Comparison of ENCODE assay signal across 1 cellular context in the genomic region with DNA sequence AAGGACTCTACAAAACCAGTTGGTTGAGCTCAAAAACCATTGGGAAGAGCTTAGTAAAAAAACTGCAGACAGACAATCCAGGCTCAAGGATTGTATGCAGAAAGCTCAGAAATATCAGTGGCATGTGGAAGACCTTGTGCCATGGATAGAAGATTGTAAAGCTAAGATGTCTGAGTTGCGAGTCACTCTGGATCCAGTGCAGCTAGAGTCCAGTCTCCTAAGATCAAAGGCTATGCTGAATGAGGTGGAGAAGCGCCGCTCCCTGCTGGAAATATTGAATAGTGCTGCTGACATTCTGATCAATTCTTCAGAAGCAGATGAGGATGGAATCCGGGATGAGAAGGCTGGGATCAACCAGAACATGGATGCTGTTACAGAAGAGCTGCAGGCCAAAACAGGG.
A peak's percentile ranks its signal among the peaks of the same experiment; 100 is the strongest.
TF ChIP-seq lines count a peak whose summit lies in the region.

No MANE protein-coding gene starts in this region.

TF ChIP-seq in HepG2, 621 proteins besides CTCF, POLR2A, EP300 and RAD21 (continued from another document and continues in another):
- TF ChIP-seq, protein P1, sequence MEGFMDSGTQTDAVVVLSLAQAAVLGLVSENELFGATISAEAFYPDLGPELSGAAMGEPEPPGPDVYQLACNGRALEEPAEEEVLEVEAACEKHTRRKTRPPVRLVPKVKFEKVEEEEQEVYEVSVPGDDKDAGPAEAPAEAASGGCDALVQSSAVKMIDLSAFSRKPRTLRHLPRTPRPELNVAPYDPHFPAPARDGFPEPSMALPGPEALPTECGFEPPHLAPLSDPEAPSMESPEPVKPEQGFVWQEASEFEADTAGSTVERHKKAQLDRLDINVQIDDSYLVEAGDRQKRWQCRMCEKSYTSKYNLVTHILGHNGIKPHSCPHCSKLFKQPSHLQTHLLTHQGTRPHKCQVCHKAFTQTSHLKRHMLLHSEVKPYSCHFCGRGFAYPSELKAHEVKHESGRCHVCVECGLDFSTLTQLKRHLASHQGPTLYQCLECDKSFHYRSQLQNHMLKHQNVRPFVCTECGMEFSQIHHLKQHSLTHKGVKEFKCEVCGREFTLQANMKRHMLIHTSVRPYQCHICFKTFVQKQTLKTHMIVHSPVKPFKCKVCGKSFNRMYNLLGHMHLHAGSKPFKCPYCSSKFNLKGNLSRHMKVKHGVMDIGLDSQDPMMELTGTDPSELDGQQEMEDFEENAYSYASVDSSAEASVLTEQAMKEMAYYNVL (CRISPR knock-in tag; IDR thresholded peaks at IDR 0.05; ENCODE audit: borderline replicate concordance): no peak
- TF ChIP-seq, protein P2, sequence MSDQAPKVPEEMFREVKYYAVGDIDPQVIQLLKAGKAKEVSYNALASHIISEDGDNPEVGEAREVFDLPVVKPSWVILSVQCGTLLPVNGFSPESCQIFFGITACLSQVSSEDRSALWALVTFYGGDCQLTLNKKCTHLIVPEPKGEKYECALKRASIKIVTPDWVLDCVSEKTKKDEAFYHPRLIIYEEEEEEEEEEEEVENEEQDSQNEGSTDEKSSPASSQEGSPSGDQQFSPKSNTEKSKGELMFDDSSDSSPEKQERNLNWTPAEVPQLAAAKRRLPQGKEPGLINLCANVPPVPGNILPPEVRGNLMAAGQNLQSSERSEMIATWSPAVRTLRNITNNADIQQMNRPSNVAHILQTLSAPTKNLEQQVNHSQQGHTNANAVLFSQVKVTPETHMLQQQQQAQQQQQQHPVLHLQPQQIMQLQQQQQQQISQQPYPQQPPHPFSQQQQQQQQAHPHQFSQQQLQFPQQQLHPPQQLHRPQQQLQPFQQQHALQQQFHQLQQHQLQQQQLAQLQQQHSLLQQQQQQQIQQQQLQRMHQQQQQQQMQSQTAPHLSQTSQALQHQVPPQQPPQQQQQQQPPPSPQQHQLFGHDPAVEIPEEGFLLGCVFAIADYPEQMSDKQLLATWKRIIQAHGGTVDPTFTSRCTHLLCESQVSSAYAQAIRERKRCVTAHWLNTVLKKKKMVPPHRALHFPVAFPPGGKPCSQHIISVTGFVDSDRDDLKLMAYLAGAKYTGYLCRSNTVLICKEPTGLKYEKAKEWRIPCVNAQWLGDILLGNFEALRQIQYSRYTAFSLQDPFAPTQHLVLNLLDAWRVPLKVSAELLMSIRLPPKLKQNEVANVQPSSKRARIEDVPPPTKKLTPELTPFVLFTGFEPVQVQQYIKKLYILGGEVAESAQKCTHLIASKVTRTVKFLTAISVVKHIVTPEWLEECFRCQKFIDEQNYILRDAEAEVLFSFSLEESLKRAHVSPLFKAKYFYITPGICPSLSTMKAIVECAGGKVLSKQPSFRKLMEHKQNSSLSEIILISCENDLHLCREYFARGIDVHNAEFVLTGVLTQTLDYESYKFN (CRISPR knock-in tag; conservative IDR thresholded peaks at IDR 0.05): peak; percentile 42; the same call in 1 of the 2 replicates
- no peak for TF ChIP-seq HOXD1 (CRISPR knock-in tag; IDR thresholded peaks at IDR 0.05)
- TF ChIP-seq, protein P3, sequence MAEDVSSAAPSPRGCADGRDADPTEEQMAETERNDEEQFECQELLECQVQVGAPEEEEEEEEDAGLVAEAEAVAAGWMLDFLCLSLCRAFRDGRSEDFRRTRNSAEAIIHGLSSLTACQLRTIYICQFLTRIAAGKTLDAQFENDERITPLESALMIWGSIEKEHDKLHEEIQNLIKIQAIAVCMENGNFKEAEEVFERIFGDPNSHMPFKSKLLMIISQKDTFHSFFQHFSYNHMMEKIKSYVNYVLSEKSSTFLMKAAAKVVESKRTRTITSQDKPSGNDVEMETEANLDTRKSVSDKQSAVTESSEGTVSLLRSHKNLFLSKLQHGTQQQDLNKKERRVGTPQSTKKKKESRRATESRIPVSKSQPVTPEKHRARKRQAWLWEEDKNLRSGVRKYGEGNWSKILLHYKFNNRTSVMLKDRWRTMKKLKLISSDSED (CRISPR knock-in tag; IDR thresholded peaks at IDR 0.05): no peak
- TF ChIP-seq STAG1 (CRISPR knock-in tag; IDR thresholded peaks at IDR 0.05): peak; percentile 67
- no peak for TF ChIP-seq NCOR1 (IDR thresholded peaks at IDR 0.05; ENCODE audit: borderline replicate concordance, low read length)
- no peak for TF ChIP-seq CHD4 (IDR thresholded peaks at IDR 0.05; ENCODE audit: borderline replicate concordance, low read length)
- no peak for TF ChIP-seq ZNF678 (CRISPR knock-in tag; IDR thresholded peaks at IDR 0.05)
- TF ChIP-seq ZNF382 (CRISPR knock-in tag; IDR thresholded peaks at IDR 0.05; ENCODE audit: borderline replicate concordance): no peak
- no peak for TF ChIP-seq NAIF1 (CRISPR knock-in tag; IDR thresholded peaks at IDR 0.05; ENCODE audit: borderline replicate concordance)
- 0 out of 2 replicates have a peak, but pooled peaks have one; percentile 5 for TF ChIP-seq MAFF (IDR thresholded peaks at IDR 0.05; ENCODE audit: low read depth, low read length)
- TF ChIP-seq SNRNP70 (IDR thresholded peaks at IDR 0.05; ENCODE audit: low read depth, low read length): no peak
- TF ChIP-seq, protein P4, sequence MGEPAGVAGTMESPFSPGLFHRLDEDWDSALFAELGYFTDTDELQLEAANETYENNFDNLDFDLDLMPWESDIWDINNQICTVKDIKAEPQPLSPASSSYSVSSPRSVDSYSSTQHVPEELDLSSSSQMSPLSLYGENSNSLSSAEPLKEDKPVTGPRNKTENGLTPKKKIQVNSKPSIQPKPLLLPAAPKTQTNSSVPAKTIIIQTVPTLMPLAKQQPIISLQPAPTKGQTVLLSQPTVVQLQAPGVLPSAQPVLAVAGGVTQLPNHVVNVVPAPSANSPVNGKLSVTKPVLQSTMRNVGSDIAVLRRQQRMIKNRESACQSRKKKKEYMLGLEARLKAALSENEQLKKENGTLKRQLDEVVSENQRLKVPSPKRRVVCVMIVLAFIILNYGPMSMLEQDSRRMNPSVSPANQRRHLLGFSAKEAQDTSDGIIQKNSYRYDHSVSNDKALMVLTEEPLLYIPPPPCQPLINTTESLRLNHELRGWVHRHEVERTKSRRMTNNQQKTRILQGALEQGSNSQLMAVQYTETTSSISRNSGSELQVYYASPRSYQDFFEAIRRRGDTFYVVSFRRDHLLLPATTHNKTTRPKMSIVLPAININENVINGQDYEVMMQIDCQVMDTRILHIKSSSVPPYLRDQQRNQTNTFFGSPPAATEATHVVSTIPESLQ (CRISPR knock-in tag; conservative IDR thresholded peaks at IDR 0.05): no peak
- TF ChIP-seq, protein P5, sequence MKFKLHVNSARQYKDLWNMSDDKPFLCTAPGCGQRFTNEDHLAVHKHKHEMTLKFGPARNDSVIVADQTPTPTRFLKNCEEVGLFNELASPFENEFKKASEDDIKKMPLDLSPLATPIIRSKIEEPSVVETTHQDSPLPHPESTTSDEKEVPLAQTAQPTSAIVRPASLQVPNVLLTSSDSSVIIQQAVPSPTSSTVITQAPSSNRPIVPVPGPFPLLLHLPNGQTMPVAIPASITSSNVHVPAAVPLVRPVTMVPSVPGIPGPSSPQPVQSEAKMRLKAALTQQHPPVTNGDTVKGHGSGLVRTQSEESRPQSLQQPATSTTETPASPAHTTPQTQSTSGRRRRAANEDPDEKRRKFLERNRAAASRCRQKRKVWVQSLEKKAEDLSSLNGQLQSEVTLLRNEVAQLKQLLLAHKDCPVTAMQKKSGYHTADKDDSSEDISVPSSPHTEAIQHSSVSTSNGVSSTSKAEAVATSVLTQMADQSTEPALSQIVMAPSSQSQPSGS (CRISPR knock-in tag; IDR thresholded peaks at IDR 0.05): no peak
- TF ChIP-seq, protein P6, sequence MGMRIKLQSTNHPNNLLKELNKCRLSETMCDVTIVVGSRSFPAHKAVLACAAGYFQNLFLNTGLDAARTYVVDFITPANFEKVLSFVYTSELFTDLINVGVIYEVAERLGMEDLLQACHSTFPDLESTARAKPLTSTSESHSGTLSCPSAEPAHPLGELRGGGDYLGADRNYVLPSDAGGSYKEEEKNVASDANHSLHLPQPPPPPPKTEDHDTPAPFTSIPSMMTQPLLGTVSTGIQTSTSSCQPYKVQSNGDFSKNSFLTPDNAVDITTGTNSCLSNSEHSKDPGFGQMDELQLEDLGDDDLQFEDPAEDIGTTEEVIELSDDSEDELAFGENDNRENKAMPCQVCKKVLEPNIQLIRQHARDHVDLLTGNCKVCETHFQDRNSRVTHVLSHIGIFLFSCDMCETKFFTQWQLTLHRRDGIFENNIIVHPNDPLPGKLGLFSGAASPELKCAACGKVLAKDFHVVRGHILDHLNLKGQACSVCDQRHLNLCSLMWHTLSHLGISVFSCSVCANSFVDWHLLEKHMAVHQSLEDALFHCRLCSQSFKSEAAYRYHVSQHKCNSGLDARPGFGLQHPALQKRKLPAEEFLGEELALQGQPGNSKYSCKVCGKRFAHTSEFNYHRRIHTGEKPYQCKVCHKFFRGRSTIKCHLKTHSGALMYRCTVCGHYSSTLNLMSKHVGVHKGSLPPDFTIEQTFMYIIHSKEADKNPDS (CRISPR knock-in tag; IDR thresholded peaks at IDR 0.05): no peak
- TF ChIP-seq, protein P7, sequence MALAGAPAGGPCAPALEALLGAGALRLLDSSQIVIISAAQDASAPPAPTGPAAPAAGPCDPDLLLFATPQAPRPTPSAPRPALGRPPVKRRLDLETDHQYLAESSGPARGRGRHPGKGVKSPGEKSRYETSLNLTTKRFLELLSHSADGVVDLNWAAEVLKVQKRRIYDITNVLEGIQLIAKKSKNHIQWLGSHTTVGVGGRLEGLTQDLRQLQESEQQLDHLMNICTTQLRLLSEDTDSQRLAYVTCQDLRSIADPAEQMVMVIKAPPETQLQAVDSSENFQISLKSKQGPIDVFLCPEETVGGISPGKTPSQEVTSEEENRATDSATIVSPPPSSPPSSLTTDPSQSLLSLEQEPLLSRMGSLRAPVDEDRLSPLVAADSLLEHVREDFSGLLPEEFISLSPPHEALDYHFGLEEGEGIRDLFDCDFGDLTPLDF (CRISPR knock-in tag; IDR thresholded peaks at IDR 0.05): no peak
- TF ChIP-seq ZSCAN25 (CRISPR knock-in tag; IDR thresholded peaks at IDR 0.05): no peak
- TF ChIP-seq, protein P8, sequence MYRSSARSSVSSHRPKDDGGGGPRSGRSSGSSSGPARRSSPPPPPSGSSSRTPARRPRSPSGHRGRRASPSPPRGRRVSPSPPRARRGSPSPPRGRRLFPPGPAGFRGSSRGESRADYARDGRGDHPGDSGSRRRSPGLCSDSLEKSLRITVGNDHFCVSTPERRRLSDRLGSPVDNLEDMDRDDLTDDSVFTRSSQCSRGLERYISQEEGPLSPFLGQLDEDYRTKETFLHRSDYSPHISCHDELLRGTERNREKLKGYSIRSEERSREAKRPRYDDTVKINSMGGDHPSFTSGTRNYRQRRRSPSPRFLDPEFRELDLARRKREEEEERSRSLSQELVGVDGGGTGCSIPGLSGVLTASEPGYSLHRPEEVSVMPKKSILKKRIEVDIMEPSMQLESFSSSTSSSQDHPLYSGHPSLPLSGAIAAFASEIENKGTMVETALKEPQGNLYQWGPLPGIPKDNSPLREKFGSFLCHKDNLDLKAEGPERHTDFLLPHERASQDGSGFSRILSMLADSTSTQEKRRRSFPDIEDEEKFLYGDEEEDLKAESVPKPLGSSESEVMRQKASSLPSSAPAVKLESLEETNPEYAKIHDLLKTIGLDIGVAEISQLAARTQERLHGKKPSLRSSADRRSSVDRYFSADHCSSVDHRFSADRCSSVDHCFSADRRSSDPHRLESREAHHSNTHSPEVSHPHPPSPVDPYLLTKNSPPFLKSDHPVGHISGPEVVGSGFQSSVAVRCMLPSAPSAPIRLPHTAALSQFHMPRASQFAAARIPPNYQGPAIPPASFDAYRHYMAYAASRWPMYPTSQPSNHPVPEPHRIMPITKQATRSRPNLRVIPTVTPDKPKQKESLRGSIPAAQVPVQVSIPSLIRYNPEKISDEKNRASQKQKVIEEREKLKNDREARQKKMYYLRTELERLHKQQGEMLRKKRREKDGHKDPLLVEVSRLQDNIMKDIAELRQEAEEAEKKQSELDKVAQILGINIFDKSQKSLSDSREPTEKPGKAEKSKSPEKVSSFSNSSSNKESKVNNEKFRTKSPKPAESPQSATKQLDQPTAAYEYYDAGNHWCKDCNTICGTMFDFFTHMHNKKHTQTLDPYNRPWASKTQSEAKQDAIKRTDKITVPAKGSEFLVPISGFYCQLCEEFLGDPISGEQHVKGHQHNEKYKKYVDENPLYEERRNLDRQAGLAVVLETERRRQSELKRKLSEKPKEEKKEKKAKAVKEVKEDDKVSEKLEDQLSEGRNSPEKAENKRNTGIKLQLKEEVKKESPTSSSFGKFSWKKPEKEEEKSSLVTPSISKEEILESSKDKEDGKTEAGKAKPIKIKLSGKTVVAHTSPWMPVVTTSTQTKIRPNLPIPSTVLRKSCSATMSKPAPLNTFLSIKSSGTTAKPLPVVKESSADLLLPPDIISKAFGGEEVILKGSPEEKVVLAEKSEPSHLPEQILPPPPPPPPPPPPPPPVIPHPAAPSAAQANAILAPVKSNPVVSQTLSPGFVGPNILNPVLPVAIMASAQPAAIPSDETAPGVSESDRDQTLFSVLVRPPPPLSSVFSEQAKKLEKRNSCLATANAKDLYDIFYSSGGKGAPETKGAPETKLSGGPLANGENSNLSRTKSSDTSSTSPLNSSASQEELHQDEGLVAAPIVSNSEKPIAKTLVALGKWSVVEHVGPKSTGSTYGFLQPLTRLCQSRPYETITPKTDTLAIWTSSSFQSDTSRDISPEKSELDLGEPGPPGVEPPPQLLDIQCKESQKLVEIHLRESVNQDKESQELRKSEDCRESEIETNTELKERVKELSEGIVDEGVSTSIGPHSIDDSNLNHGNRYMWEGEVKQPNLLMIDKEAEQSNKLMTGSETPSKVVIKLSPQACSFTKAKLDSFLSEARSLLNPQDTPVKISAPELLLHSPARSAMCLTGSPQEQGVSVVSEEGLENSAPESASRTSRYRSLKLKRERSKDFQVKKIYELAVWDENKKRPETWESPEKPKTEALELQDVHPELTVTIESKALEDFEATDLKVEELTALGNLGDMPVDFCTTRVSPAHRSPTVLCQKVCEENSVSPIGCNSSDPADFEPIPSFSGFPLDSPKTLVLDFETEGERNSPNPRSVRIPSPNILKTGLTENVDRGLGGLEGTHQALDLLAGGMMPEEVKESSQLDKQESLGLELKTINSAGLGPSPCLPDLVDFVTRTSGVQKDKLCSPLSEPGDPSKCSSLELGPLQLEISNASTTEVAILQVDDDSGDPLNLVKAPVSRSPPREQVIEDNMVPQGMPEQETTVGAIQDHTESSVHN (CRISPR knock-in tag; IDR thresholded peaks at IDR 0.05): no peak
- TF ChIP-seq ZBTB38 (CRISPR knock-in tag; IDR thresholded peaks at IDR 0.05): no peak
- no peak for TF ChIP-seq ZNF589 (CRISPR knock-in tag; conservative IDR thresholded peaks at IDR 0.05)
- TF ChIP-seq, protein P9, sequence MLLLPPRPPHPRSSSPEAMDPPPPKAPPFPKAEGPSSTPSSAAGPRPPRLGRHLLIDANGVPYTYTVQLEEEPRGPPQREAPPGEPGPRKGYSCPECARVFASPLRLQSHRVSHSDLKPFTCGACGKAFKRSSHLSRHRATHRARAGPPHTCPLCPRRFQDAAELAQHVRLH (CRISPR knock-in tag; IDR thresholded peaks at IDR 0.05; ENCODE audit: borderline replicate concordance, low read depth): no peak
- TF ChIP-seq, protein P10, sequence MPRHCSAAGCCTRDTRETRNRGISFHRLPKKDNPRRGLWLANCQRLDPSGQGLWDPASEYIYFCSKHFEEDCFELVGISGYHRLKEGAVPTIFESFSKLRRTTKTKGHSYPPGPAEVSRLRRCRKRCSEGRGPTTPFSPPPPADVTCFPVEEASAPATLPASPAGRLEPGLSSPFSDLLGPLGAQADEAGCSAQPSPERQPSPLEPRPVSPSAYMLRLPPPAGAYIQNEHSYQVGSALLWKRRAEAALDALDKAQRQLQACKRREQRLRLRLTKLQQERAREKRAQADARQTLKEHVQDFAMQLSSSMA (CRISPR knock-in tag; IDR thresholded peaks at IDR 0.05): no peak
- TF ChIP-seq GTF2F1 (IDR thresholded peaks at IDR 0.05; ENCODE audit: low read length): no peak
- no peak for TF ChIP-seq MTA3 (CRISPR knock-in tag; IDR thresholded peaks at IDR 0.05)
- no peak for TF ChIP-seq GATA4 (IDR thresholded peaks at IDR 0.05; ENCODE audit: borderline replicate concordance, low read depth)
